9 cellular contexts compared by ENCODE assay signal in genomic region chr3:11514191-11514770, GRCh38.
DNase-seq lines count a peak whose midpoint lies in the region; ATAC-seq, FAIRE-seq and TF ChIP-seq lines count a peak whose summit lies in the region.
"Had no signal": no experiment of that assay in that cellular context is flagged by ENCODE, and none has a peak within 500 bp of the region (broad histone marks: within the 10 kb centered on the region; RNA-seq: fewer than 3 reads in every experiment).

No MANE protein-coding gene starts in this region.

- no peak overlapping the region for H3K4me3 Mint-ChIP-seq in mesothelial cell of epicardium
- H3K4me3 Mint-ChIP-seq in activated CD8-positive, alpha-beta T cell treated with anti-CD3 and anti-CD28 coated beads for 36 hours = no peak overlapping the region

- H3K4me1 ChIP-seq in A549 = peaks cover 12% of the 10 kb centered on the region

- no peaks in the 10 kb centered on the region for H3K36me3 Mint-ChIP-seq in mesothelial cell of epicardium
- peaks cover 7% of the 10 kb centered on the region for H3K36me3 Mint-ChIP-seq in activated CD8-positive, alpha-beta T cell treated with anti-CD3 and anti-CD28 coated beads for 36 hours (ENCODE audit: low read depth)

- H3K4me1 Mint-ChIP-seq in mesothelial cell of epicardium = peaks cover 39% of the 10 kb centered on the region
- peaks cover 12% of the 10 kb centered on the region for H3K4me1 Mint-ChIP-seq in activated CD8-positive, alpha-beta T cell treated with anti-CD3 and anti-CD28 coated beads for 36 hours (ENCODE audit: low read depth)

- WGBS in A549 (ENCODE audit: missing lambda C conversion rate) = 52% methylated on average over 6 of the region's 6 CpGs

- CTCF ChIA-PET in A549 (lab: Yijun Ruan, JAX) = interaction anchor here (1.7 kb wide), 1 partner anchor 24 kb away, joined by 5 read pairs; no protein-coding TSS in a partner anchor
- CTCF ChIA-PET in activated CD8-positive, alpha-beta T cell treated with anti-CD3 and anti-CD28 coated beads for 36 hours (lab: Charles Lee) = no interaction called here

- H3K4me2 ChIP-seq in A549 = no peak overlapping the region

- H3K27ac Mint-ChIP-seq in mesothelial cell of epicardium = peak overlapping the region; percentile 60
- no peak overlapping the region for H3K27ac Mint-ChIP-seq in activated CD8-positive, alpha-beta T cell treated with anti-CD3 and anti-CD28 coated beads for 36 hours

- no peak for TF ChIP-seq POLR2A in A549 (IDR thresholded peaks at IDR 0.05; ENCODE audit: low read length)

- TF ChIP-seq RAD21 in A549 (conservative IDR thresholded peaks at IDR 0.05 in 1 of 2, IDR thresholded peaks at IDR 0.05 in 1 of 2) = no peak

- no peak for FAIRE-seq in A549 (lab: Jason Lieb, UNC)

- H3K27me3 Mint-ChIP-seq in mesothelial cell of epicardium (ENCODE audit: low read depth) = no peaks in the 10 kb centered on the region
- no peaks in the 10 kb centered on the region for H3K27me3 Mint-ChIP-seq in activated CD8-positive, alpha-beta T cell treated with anti-CD3 and anti-CD28 coated beads for 36 hours

- intact Hi-C loops in activated CD8-positive, alpha-beta T cell treated with anti-CD3 and anti-CD28 coated beads for 36 hours (cut with micrococcal nuclease) = no loop called here

- TF ChIP-seq CTCF in A549 (IDR thresholded peaks at IDR 0.05) (no peak), choroid plexus epithelial cell (conservative IDR thresholded peaks at IDR 0.05; ENCODE audit: low read depth, low read length) (no peak), mesothelial cell of epicardium (IDR thresholded peaks at IDR 0.05; ENCODE audit: unreplicated experiment) (no peak)
- no peak for TF ChIP-seq CTCF in activated CD8-positive, alpha-beta T cell treated with anti-CD3 and anti-CD28 coated beads for 36 hours (IDR thresholded peaks at IDR 0.05)

- no peak overlapping the region for H3K4me3 ChIP-seq in A549
- H3K4me3 ChIP-seq in choroid plexus epithelial cell (ENCODE audit: low read depth, low read length) = no peak overlapping the region

- no peaks in the 10 kb centered on the region for H3K9me3 Mint-ChIP-seq in mesothelial cell of epicardium
- H3K9me3 Mint-ChIP-seq in activated CD8-positive, alpha-beta T cell treated with anti-CD3 and anti-CD28 coated beads for 36 hours = no peaks in the 10 kb centered on the region

- ATAC-seq in A549 (peak; percentile 47 to 80; a peak in 4 of 6 replicates), HG02798 (IDR thresholded peaks at IDR 0.05; ENCODE audit: poor library complexity, unreplicated experiment) (no peak), HG02981 (IDR thresholded peaks at IDR 0.05; ENCODE audit: unreplicated experiment) (no peak)
- no peak for ATAC-seq in activated CD8-positive, alpha-beta T cell treated with anti-CD3 and anti-CD28 coated beads for 36 hours

- no peaks in the 10 kb centered on the region for H3K9me3 ChIP-seq in A549

- H3K27ac ChIP-seq in A549 = no peak overlapping the region

- no peak for TF ChIP-seq EP300 in A549 (IDR thresholded peaks at IDR 0.05)

- DNase-seq in A549 (ENCODE audit: low read depth in 1 of 2, low spot score in 1 of 2) (peak in 1 of 2 experiments; percentile 29), Kasumi-1 (lab: John Stamatoyannopoulos, UW) (peak; percentile 42), choroid plexus epithelial cell (ENCODE audit: low read depth) (peak; percentile 87), mesothelial cell of epicardium (ENCODE audit: low spot score in 2 of 2, unreplicated experiment in 2 of 2) (no peak)
- DNase-seq in activated CD4-positive, alpha-beta T cell treated with anti-CD3 and anti-CD28 coated beads for 4 hours = no peak
- no peak for DNase-seq in activated CD8-positive, alpha-beta T cell treated with anti-CD3 and anti-CD28 coated beads for 36 hours
- DNase-seq: activated T-cell treated with anti-CD3 and anti-CD28 coated beads for 4 hours had no signal

- POLR2A ChIA-PET in A549 (lab: Yijun Ruan, JAX) = no interaction called here
- POLR2A ChIA-PET in activated CD8-positive, alpha-beta T cell treated with anti-CD3 and anti-CD28 coated beads for 36 hours (lab: Charles Lee) = no interaction called here

TF ChIP-seq in A549, 52 proteins besides CTCF, POLR2A, EP300 and RAD21:
- TF ChIP-seq HOXA7 (CRISPR knock-in tag; IDR thresholded peaks at IDR 0.05) = no peak
- no peak for TF ChIP-seq ZC3H11A (IDR thresholded peaks at IDR 0.05)
- no peak for TF ChIP-seq TFCP2L1 (CRISPR knock-in tag; IDR thresholded peaks at IDR 0.05)
- no peak for TF ChIP-seq BHLHE40 (IDR thresholded peaks at IDR 0.05; ENCODE audit: low read depth, low read length)

Comparison
In these comparisons a context has a peak if more than half of its experiments do, and no peak if none do; other contexts are left out.
1. ATAC-seq: peak in A549 (2 of 2); none in HG02798 (single experiment), HG02981 (single experiment) and activated CD8-positive, alpha-beta T cell treated with anti-CD3 and anti-CD28 coated beads for 36 hours (single experiment).
2. DNase-seq: peak in Kasumi-1 (2 of 2) and choroid plexus epithelial cell (single experiment); none in mesothelial cell of epicardium (0 of 2), activated CD4-positive, alpha-beta T cell treated with anti-CD3 and anti-CD28 coated beads for 4 hours (0 of 2) and activated CD8-positive, alpha-beta T cell treated with anti-CD3 and anti-CD28 coated beads for 36 hours (single experiment).